13 cellular contexts compared by ENCODE assay signal in genomic region chr5:126917918-126918623, GRCh38.
DNase-seq lines count a peak whose midpoint lies in the region; ATAC-seq and TF ChIP-seq lines count a peak whose summit lies in the region.
"Had no signal": no experiment of that assay in that cellular context is flagged by ENCODE, and none has a peak within 500 bp of the region (broad histone marks: within the 10 kb centered on the region; RNA-seq: fewer than 3 reads in every experiment).

No MANE protein-coding gene starts in this region.

- ATAC-seq in HG03571 (IDR thresholded peaks at IDR 0.05; ENCODE audit: unreplicated experiment) (no peak), HG03565 (IDR thresholded peaks at IDR 0.05; ENCODE audit: unreplicated experiment) (no peak)
- no peak for ATAC-seq in effector memory CD8-positive, alpha-beta T cell (replicated peaks)

- H3K27me3 Mint-ChIP-seq in activated naive CD4-positive, alpha-beta T cell treated with anti-CD3 and anti-CD28 coated beads for 36 hours (ENCODE audit: low read depth): no peaks in the 10 kb centered on the region
- no peaks in the 10 kb centered on the region for H3K27me3 Mint-ChIP-seq in effector memory CD8-positive, alpha-beta T cell

- peak; percentile 86 for DNase-seq in DMS53 treated with DMSO at 0.1 percent for 48 hours (lab: John Stamatoyannopoulos, UW; ENCODE audit: unreplicated experiment)
- peak; percentile 48 for DNase-seq in NCI-H2029 treated with DMSO at 0.1 percent for 48 hours (lab: John Stamatoyannopoulos, UW)
- peak; percentile 73 for DNase-seq in amniotic epithelial cell (ENCODE audit: low read depth)
- peak; percentile 19 for DNase-seq in kidney epithelial cell (ENCODE audit: low read depth)
- no peak for DNase-seq in activated naive CD4-positive, alpha-beta T cell treated with anti-CD3 and anti-CD28 coated beads for 36 hours
- no peak for DNase-seq in effector memory CD8-positive, alpha-beta T cell
- DNase-seq: Caco-2; immature natural killer cell; stimulated activated CD4-positive, alpha-beta T cell treated with anti-CD3 and anti-CD28 coated beads, Interleukin-15, amount 100 ng/mL, for 24 hours had no signal

- no peak overlapping the region for H3K27ac Mint-ChIP-seq in activated naive CD4-positive, alpha-beta T cell treated with anti-CD3 and anti-CD28 coated beads for 36 hours
- no peak overlapping the region for H3K27ac Mint-ChIP-seq in effector memory CD8-positive, alpha-beta T cell

- H3K4me1 Mint-ChIP-seq in activated naive CD4-positive, alpha-beta T cell treated with anti-CD3 and anti-CD28 coated beads for 36 hours (ENCODE audit: low read depth): no peaks in the 10 kb centered on the region
- no peaks in the 10 kb centered on the region for H3K4me1 Mint-ChIP-seq in effector memory CD8-positive, alpha-beta T cell (ENCODE audit: low read depth in 2 of 2)

- CTCF ChIA-PET in activated naive CD4-positive, alpha-beta T cell treated with anti-CD3 and anti-CD28 coated beads for 36 hours (lab: Charles Lee): no interaction called here

- H3K27me3 ChIP-seq in kidney epithelial cell (ENCODE audit: control insufficient read depth, insufficient read depth, low read length): no peaks in the 10 kb centered on the region
- H3K27me3 ChIP-seq: upper lobe of left lung had no signal

- TF ChIP-seq CTCF in kidney epithelial cell (IDR thresholded peaks at IDR 0.05; ENCODE audit: insufficient read depth, low read length, poor library complexity, severe bottlenecking): no peak

- H3K9me3 Mint-ChIP-seq in activated naive CD4-positive, alpha-beta T cell treated with anti-CD3 and anti-CD28 coated beads for 36 hours: no peaks in the 10 kb centered on the region
- no peaks in the 10 kb centered on the region for H3K9me3 Mint-ChIP-seq in effector memory CD8-positive, alpha-beta T cell
- H3K9me3 Mint-ChIP-seq: immature natural killer cell had no signal

- H3K36me3 Mint-ChIP-seq in activated naive CD4-positive, alpha-beta T cell treated with anti-CD3 and anti-CD28 coated beads for 36 hours (ENCODE audit: low read depth): peaks cover 12% of the 10 kb centered on the region
- H3K36me3 Mint-ChIP-seq in effector memory CD8-positive, alpha-beta T cell (ENCODE audit: insufficient read depth): peaks cover 3% of the 10 kb centered on the region

- no peaks in the 10 kb centered on the region for H3K36me3 ChIP-seq in kidney epithelial cell (ENCODE audit: control insufficient read depth, insufficient read depth, low read length)
- H3K36me3 ChIP-seq: upper lobe of left lung had no signal

- intact Hi-C loops in activated naive CD4-positive, alpha-beta T cell treated with anti-CD3 and anti-CD28 coated beads for 36 hours (cut with micrococcal nuclease): no loop called here

- H3K4me3 ChIP-seq in kidney epithelial cell (ENCODE audit: low read depth, low read length): no peak overlapping the region
- H3K4me3 ChIP-seq: SK-N-MC, upper lobe of left lung had no signal

- no peak overlapping the region for H3K4me3 Mint-ChIP-seq in activated naive CD4-positive, alpha-beta T cell treated with anti-CD3 and anti-CD28 coated beads for 36 hours
- no peak overlapping the region for H3K4me3 Mint-ChIP-seq in effector memory CD8-positive, alpha-beta T cell
- H3K4me3 Mint-ChIP-seq: immature natural killer cell had no signal

Comparison
In these comparisons a context has a peak if more than half of its experiments do, and no peak if none do; other contexts are left out.
1. DNase-seq: peak in DMS53 treated with DMSO at 0.1 percent for 48 hours (single experiment), NCI-H2029 treated with DMSO at 0.1 percent for 48 hours (single experiment), amniotic epithelial cell (single experiment) and kidney epithelial cell (single experiment); none in activated naive CD4-positive, alpha-beta T cell treated with anti-CD3 and anti-CD28 coated beads for 36 hours (single experiment) and effector memory CD8-positive, alpha-beta T cell (0 of 3).